Comparison of ENCODE assay signal across 9 cellular contexts in genomic region chr21:45011911-45012660, GRCh38.
DNase-seq lines count a peak whose midpoint lies in the region; ATAC-seq and TF ChIP-seq lines count a peak whose summit lies in the region.
"Had no signal": no experiment of that assay in that cellular context is flagged by ENCODE, and none has a peak within 500 bp of the region (broad histone marks: within the 10 kb centered on the region; RNA-seq: fewer than 3 reads in every experiment).

No MANE protein-coding gene starts in this region.

- H3K36me3 ChIP-seq in BLaER1 (peaks cover 12% of the 10 kb centered on the region), MG63 (no peaks in the 10 kb centered on the region), neural progenitor cell (no peaks in the 10 kb centered on the region)

- TF ChIP-seq CTCF in neural progenitor cell (IDR thresholded peaks at IDR 0.05), result peak; percentile 40

- H3K4me1 ChIP-seq in BLaER1 (peaks cover 100% of the 10 kb centered on the region), neural progenitor cell (peaks cover 34% of the 10 kb centered on the region)

- H3K4me2 ChIP-seq in BLaER1, result peak overlapping the region; percentile 100
- peak overlapping the region; percentile 62 for H3K4me2 ChIP-seq in neural progenitor cell

- H3K27ac ChIP-seq in BLaER1 (peak overlapping the region; percentile 40; the same call in 1 of the 2 replicates), epithelial cell of prostate (peak overlapping the region; percentile 93), neural progenitor cell (no peak overlapping the region)

- no peak overlapping the region for H2AFZ ChIP-seq in neural progenitor cell (replicated peaks)

- H3K4me3 ChIP-seq in BLaER1, result no peak overlapping the region
- no peak overlapping the region for H3K4me3 ChIP-seq in MG63
- no peak overlapping the region for H3K4me3 ChIP-seq in neural progenitor cell

- H3K9ac ChIP-seq in BLaER1, result no peak overlapping the region; the same call in 1 of the 2 replicates
- H3K9ac ChIP-seq in neural progenitor cell, result no peak overlapping the region

- H4K20me1 ChIP-seq in BLaER1 (no peaks in the 10 kb centered on the region), neural progenitor cell (ENCODE audit: low read depth) (no peaks in the 10 kb centered on the region)

- peaks cover 10% of the 10 kb centered on the region for H3K27me3 Mint-ChIP-seq in neural progenitor cell (ENCODE audit: insufficient read depth, low read depth)

- H3K4me3 Mint-ChIP-seq in neural progenitor cell, result peak overlapping the region; percentile 15

- H3K27ac Mint-ChIP-seq in neural progenitor cell, result peak overlapping the region; percentile 60

- H3K4me1 Mint-ChIP-seq in neural progenitor cell, result peaks cover 79% of the 10 kb centered on the region

- peaks cover 34% of the 10 kb centered on the region for H3F3A ChIP-seq in neural progenitor cell (ENCODE audit: low read depth)

- peaks cover 25% of the 10 kb centered on the region for H3K9me3 ChIP-seq in BLaER1
- peaks cover 4% of the 10 kb centered on the region; the same call in 1 of the 2 replicates for H3K9me3 ChIP-seq in MG63
- H3K9me3 ChIP-seq in neural progenitor cell (ENCODE audit: low read depth), result no peaks in the 10 kb centered on the region

- peak; percentile 89 for DNase-seq in MG63
- DNase-seq in epithelial cell of prostate (ENCODE audit: low read depth, low spot score), result peak; percentile 8
- DNase-seq in neural progenitor cell (ENCODE audit: low spot score), result peak; percentile 89
- no peak for DNase-seq in NCI-H128 (lab: John Stamatoyannopoulos, UW; ENCODE audit: unreplicated experiment)
- no peak for DNase-seq in NCI-H748 treated with DMSO at 0.1 percent for 48 hours (lab: John Stamatoyannopoulos, UW)
- DNase-seq: hippocampal formation had no signal

- H3K9me3 Mint-ChIP-seq in neural progenitor cell, result peaks cover 17% of the 10 kb centered on the region

- no peaks in the 10 kb centered on the region for H3K36me3 Mint-ChIP-seq in neural progenitor cell

- H3K79me2 ChIP-seq in neural progenitor cell (ENCODE audit: low read depth), result no peaks in the 10 kb centered on the region

- no peaks in the 10 kb centered on the region for H3K27me3 ChIP-seq in BLaER1
- H3K27me3 ChIP-seq in MG63, result no peaks in the 10 kb centered on the region; the same call in 1 of the 2 replicates
- peaks cover 21% of the 10 kb centered on the region for H3K27me3 ChIP-seq in neural progenitor cell

- no peak for ATAC-seq in GM21786 (IDR thresholded peaks at IDR 0.05; ENCODE audit: unreplicated experiment)
- ATAC-seq in GM21825 (IDR thresholded peaks at IDR 0.05; ENCODE audit: unreplicated experiment), result no peak

Comparison
In these comparisons a context has a peak if more than half of its experiments do, and no peak if none do; other contexts are left out.
1. DNase-seq: peak in MG63 (single experiment), epithelial cell of prostate (single experiment) and neural progenitor cell (single experiment); none in NCI-H128 (single experiment) and NCI-H748 treated with DMSO at 0.1 percent for 48 hours (single experiment).